8 cellular contexts compared by ENCODE assay signal in genomic region chr11:35943294-35943693, GRCh38. TPM values are rescaled to one million over a fixed set of nuclear protein-coding genes. Genes with fewer than 3 reads are reported as not detected.
DNase-seq lines count a peak whose midpoint lies in the region; ATAC-seq, FAIRE-seq and TF ChIP-seq lines count a peak whose summit lies in the region.

No MANE protein-coding gene starts in this region.

- H3K9me3 ChIP-seq in sigmoid colon: no peaks in the 10 kb centered on the region

- DNase-seq in SK-MEL-5 (ENCODE audit: low read depth, low spot score) (peak; percentile 31), fibroblast of pulmonary artery (ENCODE audit: low read depth) (no peak), sigmoid colon (no peak), NCI-H69 (lab: John Stamatoyannopoulos, UW) (no peak), OCI-M2 (lab: John Stamatoyannopoulos, UW; ENCODE audit: unreplicated experiment) (no peak), urothelium cell line (ENCODE audit: low spot score) (no peak), NCI-H1436 (lab: John Stamatoyannopoulos, UW) (no peak)

- intact Hi-C loops in sigmoid colon (cut with DNase I): loop anchor here (5.0 to 10.0 kb wide), 2 partner anchors 121 to 278 kb away; partner anchors contain the start of gene TRIM44

- no peak for TF ChIP-seq POLR2A in sigmoid colon (IDR thresholded peaks at IDR 0.05)

- peak overlapping the region; percentile 65 to 81 (median 76) for H3K27ac ChIP-seq in sigmoid colon

- TF ChIP-seq CTCF in fibroblast of pulmonary artery (IDR thresholded peaks at IDR 0.05; ENCODE audit: low read length, missing control alignments) (no peak), sigmoid colon (IDR thresholded peaks at IDR 0.05) (no peak)

- H3K4me1 ChIP-seq in sigmoid colon: peaks cover 0 to 20% (median 12%) of the 10 kb centered on the region in 4 donors

- no peak for FAIRE-seq in urothelium cell line (lab: Jason Lieb, UNC)

- peak; percentile 7 for ATAC-seq in GM18502 (IDR thresholded peaks at IDR 0.05; ENCODE audit: poor library complexity, unreplicated experiment)

- H3K4me3 ChIP-seq in fibroblast of pulmonary artery (replicated peaks; ENCODE audit: low read depth, low read length): peak overlapping the region; percentile 52
- H3K4me3 ChIP-seq in sigmoid colon: peak overlapping the region; percentile 44 to 69 (median 62)

- in situ Hi-C loops in SK-MEL-5 (cut with HindIII; ENCODE audit: low pct_unique_long_range_greater_than_20kb, low sequenced_read_pairs): no loop called here

- no peaks in the 10 kb centered on the region for H3K36me3 ChIP-seq in sigmoid colon

- TF ChIP-seq EP300 in sigmoid colon (IDR thresholded peaks at IDR 0.05): no peak

- H3K27me3 ChIP-seq in sigmoid colon: no peaks in the 10 kb centered on the region

- 18 to 25% methylated on average over 9 of the region's 9 CpGs for WGBS in sigmoid colon, 2 donors

RNA-seq across cellular contexts. Expression of gene LDLRAD3, which starts 0.6 kb away (rescaled TPM):
- total RNA-seq in SK-MEL-5 (2014; rRNA removed; shearing (Covaris generic)): 28.6 and 30.0 TPM in 2 replicates
- 80.0 and 103 TPM in 2 replicates for polyA plus RNA-seq in SK-MEL-5 (2015; cell fraction: cytosol; rRNA removed)
- polyA plus RNA-seq in SK-MEL-5 (2015; cell fraction: nucleus; rRNA removed): 27.7 and 30.2 TPM in 2 replicates
- total RNA-seq in sigmoid colon: 10 to 100 TPM; 10.2 to 23.4 (median 11.9) TPM
- 1 to 10 TPM in 1 of 3 donors, under 1 TPM in 2; 0.23 to 3.4 (median 0.60) TPM for polyA plus RNA-seq in sigmoid colon
